In the genomic region with DNA sequence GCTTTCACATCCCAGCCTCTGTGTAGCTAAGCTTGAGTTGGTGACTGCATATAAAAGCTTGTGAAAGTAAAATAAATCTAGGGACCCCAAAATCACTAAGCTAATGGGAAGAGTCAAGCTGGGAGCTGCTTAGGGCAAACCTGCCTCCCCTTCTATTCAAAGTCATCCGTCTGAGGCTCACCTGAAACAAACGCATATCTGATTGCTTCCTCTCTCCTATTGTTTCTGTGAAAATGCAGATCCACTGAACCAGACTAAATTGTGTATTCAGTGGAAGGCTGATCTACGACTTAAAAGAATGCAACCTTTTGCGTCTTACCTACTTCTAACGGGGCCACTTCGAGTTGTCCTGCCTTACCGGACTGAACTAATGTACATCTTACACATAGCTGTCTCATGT, we compare ENCODE assay signal across 20 cellular contexts.
DNase-seq lines count a peak whose midpoint lies in the region; ATAC-seq and TF ChIP-seq lines count a peak whose summit lies in the region.
"Had no signal": no experiment of that assay in that cellular context is flagged by ENCODE, and none has a peak within 500 bp of the region (broad histone marks: within the 10 kb centered on the region; RNA-seq: fewer than 3 reads in every experiment).

No MANE protein-coding gene starts in this region.

- ATAC-seq in GM18511 (IDR thresholded peaks at IDR 0.05; ENCODE audit: unreplicated experiment), result no peak

- CTCF ChIA-PET in A673 (lab: Charles Lee), result no interaction called here

- H3K9ac ChIP-seq in HUES6 (ENCODE audit: low read length) (peak overlapping the region; percentile 81), endodermal cell (ENCODE audit: extremely low read depth, low read length, poor library complexity, severe bottlenecking) (peak overlapping the region; percentile 43), iPS-20b (ENCODE audit: low read depth, low read length) (peak overlapping the region; percentile 40; the same call in 1 of the 2 replicates)

- peaks cover 38% of the 10 kb centered on the region for H3K4me1 Mint-ChIP-seq in endodermal cell

- peaks cover 19% of the 10 kb centered on the region for H3K36me3 Mint-ChIP-seq in endodermal cell (ENCODE audit: low read depth)

- H3K4me3 ChIP-seq in HUES6 (ENCODE audit: low read depth, low read length), result peak overlapping the region; percentile 3; the same call in 1 of the 2 replicates
- H3K4me3 ChIP-seq in endodermal cell (ENCODE audit: low read length), result peak overlapping the region; percentile 53
- no peak overlapping the region for H3K4me3 ChIP-seq in iPS-20b (ENCODE audit: low read length)
- no peak overlapping the region for H3K4me3 ChIP-seq in A673 (ENCODE audit: low read depth, low read length, poor library complexity, severe bottlenecking)
- H3K4me3 ChIP-seq: Peyer's patch, SK-N-MC had no signal

- H3K27me3 ChIP-seq in HUES6 (ENCODE audit: control insufficient read depth, insufficient read depth, low read length), result no peaks in the 10 kb centered on the region
- no peaks in the 10 kb centered on the region for H3K27me3 ChIP-seq in endodermal cell (ENCODE audit: control insufficient read depth, insufficient read depth, low read length, poor library complexity, severe bottlenecking)
- no peaks in the 10 kb centered on the region for H3K27me3 ChIP-seq in iPS-20b (ENCODE audit: insufficient read depth, low read length)
- H3K27me3 ChIP-seq in A673 (replicated peaks; ENCODE audit: insufficient read depth, low read depth, low read length, poor library complexity), result no peaks in the 10 kb centered on the region
- H3K27me3 ChIP-seq: Peyer's patch had no signal

- H3K9me3 ChIP-seq in HUES6 (ENCODE audit: control insufficient read depth, insufficient read depth, low read depth, low read length) (no peaks in the 10 kb centered on the region), endodermal cell (ENCODE audit: control insufficient read depth, low read length) (no peaks in the 10 kb centered on the region), iPS-20b (ENCODE audit: insufficient read depth, low read depth, low read length) (no peaks in the 10 kb centered on the region), A673 (ENCODE audit: low read depth, low read length, poor library complexity, severe bottlenecking) (no peaks in the 10 kb centered on the region)
- H3K9me3 ChIP-seq: Peyer's patch had no signal

- WGBS in endodermal cell (ENCODE audit: insufficient coverage in 1 of 2, insufficient read length in 1 of 2), 2 experiments, result 17 to 43% methylated on average over 1 to 7 of the region's 7 CpGs

- H3K36me3 ChIP-seq in HUES6 (ENCODE audit: control insufficient read depth, insufficient read depth, low read length) (no peaks in the 10 kb centered on the region), endodermal cell (ENCODE audit: control insufficient read depth, insufficient read depth, low read length) (peaks cover 6% of the 10 kb centered on the region), iPS-20b (ENCODE audit: insufficient read depth, low read depth, low read length) (no peaks in the 10 kb centered on the region), A673 (ENCODE audit: insufficient read depth, low read length, poor library complexity, severe bottlenecking) (no peaks in the 10 kb centered on the region)

- DNase-seq in ELF-1 (ENCODE audit: low read depth, low spot score), result peak; percentile 54
- DNase-seq in endodermal cell, result peak; percentile 74
- no peak for DNase-seq in T-helper 2 cell
- no peak for DNase-seq in A673 (ENCODE audit: low spot score)
- no peak for DNase-seq in NCI-H2171 (lab: John Stamatoyannopoulos, UW)
- DNase-seq: 8988T; Calu3; DMS79 treated with DMSO at 0.1 percent for 48 hours; NCI-H1048; NCI-H187 treated with DMSO at 0.1 percent for 48 hours; NCI-H446; NCI-H524 treated with DMSO at 0.1 percent for 48 hours; NCI-H774; NK-92 treated with Interleukin-12 subunit alpha and Interleukin-12 subunit beta, amount 100 ng/mL, for 24 hours; Peyer's patch; SHP77 treated with DMSO at 0.1 percent for 48 hours had no signal

- H3K27ac Mint-ChIP-seq in endodermal cell, result peak overlapping the region; percentile 99

- H3K27ac ChIP-seq in HUES6 (ENCODE audit: low read depth, low read length), result peak overlapping the region; percentile 93
- peak overlapping the region; percentile 27 for H3K27ac ChIP-seq in endodermal cell (ENCODE audit: low read depth, low read length)
- H3K27ac ChIP-seq in iPS-20b (ENCODE audit: low read length), result peak overlapping the region; percentile 12
- H3K27ac ChIP-seq in A673 (ENCODE audit: low read depth, low read length, poor library complexity, severe bottlenecking), result no peak overlapping the region
- H3K27ac ChIP-seq: Peyer's patch, SK-N-MC had no signal

- H3K4me1 ChIP-seq in HUES6 (ENCODE audit: control insufficient read depth, insufficient read depth, low read length) (peaks cover 26% of the 10 kb centered on the region), endodermal cell (ENCODE audit: control insufficient read depth, insufficient read depth, low read length) (peaks cover 19% of the 10 kb centered on the region), iPS-20b (ENCODE audit: insufficient read depth, low read length) (peaks cover 24% of the 10 kb centered on the region), A673 (ENCODE audit: insufficient read depth, low read length, poor library complexity, severe bottlenecking) (no peaks in the 10 kb centered on the region)
- H3K4me1 ChIP-seq: Peyer's patch had no signal

- TF ChIP-seq CTCF in endodermal cell (conservative IDR thresholded peaks at IDR 0.05) (no peak), A673 (conservative IDR thresholded peaks at IDR 0.05; ENCODE audit: low read depth, low read length) (no peak)

- BruUV-seq in A673 (replicated peaks; lab: Mats Ljungman, UMichigan), result no TSS peak

- H3K9me3 Mint-ChIP-seq in endodermal cell, result peaks cover 9% of the 10 kb centered on the region

- intact Hi-C loops in A673 (cut with micrococcal nuclease; ENCODE audit: unreplicated experiment), result no loop called here

- POLR2A ChIA-PET in A673 (lab: Charles Lee; ENCODE audit: low non-redundant PET), result no interaction called here

- no peaks in the 10 kb centered on the region for H3K27me3 Mint-ChIP-seq in endodermal cell (ENCODE audit: insufficient read depth)

- H3K4me3 Mint-ChIP-seq in endodermal cell, result peak overlapping the region; percentile 27

Comparison
In these comparisons a context has a peak if more than half of its experiments do, and no peak if none do; other contexts are left out.
1. DNase-seq: peak in ELF-1 (single experiment) and endodermal cell (single experiment); none in T-helper 2 cell (0 of 5), A673 (single experiment) and NCI-H2171 (single experiment).
2. H3K4me3 ChIP-seq: peak in HUES6 (single experiment) and endodermal cell (single experiment); none in iPS-20b (single experiment) and A673 (single experiment).
3. Peak in every context shown above with its lines, with median percentiles within 50 percentile points of each other: H3K9ac ChIP-seq.